In genomic region chr13:100620792-100621191, GRCh38 we compare ENCODE assay signal across 32 cellular contexts.
"Had no signal": no experiment of that assay in that cellular context is flagged by ENCODE, and none has a peak within 500 bp of the region (broad histone marks: within the 10 kb centered on the region; RNA-seq: fewer than 3 reads in every experiment).

No MANE protein-coding gene starts in this region.

- H3K9me3 Mint-ChIP-seq: central memory CD8-positive, alpha-beta T cell; effector memory CD8-positive, alpha-beta T cell had no signal

- H3K4me3 Mint-ChIP-seq: activated CD4-positive, alpha-beta memory T cell treated with anti-CD3 and anti-CD28 coated beads for 36 hours; activated CD4-positive, alpha-beta T cell treated with anti-CD3 and anti-CD28 coated beads for 36 hours; activated CD4-positive, alpha-beta T cell treated with anti-CD3 and anti-CD28 coated beads, Interleukin-2, amount 10 ng/mL, durations not matched to agents 24 days and 14 days; activated CD8-positive, alpha-beta memory T cell treated with anti-CD3 and anti-CD28 coated beads, Interleukin-2, amount 10 ng/mL, durations not matched to agents 7 days and 5 days; activated CD8-positive, alpha-beta T cell treated with anti-CD3 and anti-CD28 coated beads, Interleukin-2, amount 10 ng/mL, durations not matched to agents 7 days and 5 days; activated naive CD8-positive, alpha-beta T cell; activated T-cell treated with anti-CD3 and anti-CD28 coated beads, Interleukin-2, amount 50 U/mL, for 24 hours; activated T-helper 17 cell treated with anti-CD3 and anti-CD28 coated beads, Interleukin-2, amount 50 U/mL, for 72 hours; central memory CD8-positive, alpha-beta T cell; dendritic cell treated with granulocyte-macrophage colony-stimulating factor and Interleukin-4, amounts not matched to agents 40 ng/mL and 50 ng/mL, for 4 days; effector memory CD8-positive, alpha-beta T cell had no signal

- FAIRE-seq: astrocyte, bronchial epithelial cell, endothelial cell of umbilical vein had no signal

- H3K4me1 Mint-ChIP-seq: activated T-helper 17 cell treated with anti-CD3 and anti-CD28 coated beads, Interleukin-2, amount 50 U/mL, for 72 hours had no signal

- H3K27me3 Mint-ChIP-seq: activated CD4-positive, alpha-beta memory T cell treated with anti-CD3 and anti-CD28 coated beads for 36 hours; activated CD4-positive, alpha-beta T cell treated with anti-CD3 and anti-CD28 coated beads for 36 hours; activated CD4-positive, alpha-beta T cell treated with anti-CD3 and anti-CD28 coated beads, Interleukin-2, amount 10 ng/mL, durations not matched to agents 24 days and 14 days; activated CD8-positive, alpha-beta memory T cell treated with anti-CD3 and anti-CD28 coated beads, Interleukin-2, amount 10 ng/mL, durations not matched to agents 7 days and 5 days; activated naive CD8-positive, alpha-beta T cell; activated T-cell treated with anti-CD3 and anti-CD28 coated beads, Interleukin-2, amount 50 U/mL, for 24 hours; activated T-helper 17 cell treated with anti-CD3 and anti-CD28 coated beads, Interleukin-2, amount 50 U/mL, for 72 hours; central memory CD8-positive, alpha-beta T cell; dendritic cell treated with granulocyte-macrophage colony-stimulating factor and Interleukin-4, amounts not matched to agents 40 ng/mL and 50 ng/mL, for 4 days; effector memory CD8-positive, alpha-beta T cell had no signal

- ATAC-seq: activated CD8-positive, alpha-beta memory T cell treated with anti-CD3 and anti-CD28 coated beads, Interleukin-2, amount 10 ng/mL, durations not matched to agents 7 days and 5 days; effector memory CD8-positive, alpha-beta T cell; gastroesophageal sphincter had no signal

- H3K4me3 ChIP-seq: coronary artery, esophagus squamous epithelium, gastroesophageal sphincter had no signal

- H3K9me3 ChIP-seq: esophagus squamous epithelium, gastroesophageal sphincter had no signal

- H3K27ac Mint-ChIP-seq: activated CD4-positive, alpha-beta memory T cell treated with anti-CD3 and anti-CD28 coated beads for 36 hours; activated CD4-positive, alpha-beta T cell treated with anti-CD3 and anti-CD28 coated beads for 36 hours; activated CD8-positive, alpha-beta memory T cell treated with anti-CD3 and anti-CD28 coated beads, Interleukin-2, amount 10 ng/mL, durations not matched to agents 7 days and 5 days; activated naive CD8-positive, alpha-beta T cell; activated T-cell treated with anti-CD3 and anti-CD28 coated beads, Interleukin-2, amount 50 U/mL, for 24 hours; activated T-helper 17 cell treated with anti-CD3 and anti-CD28 coated beads, Interleukin-2, amount 50 U/mL, for 72 hours; dendritic cell treated with granulocyte-macrophage colony-stimulating factor and Interleukin-4, amounts not matched to agents 40 ng/mL and 50 ng/mL, for 4 days had no signal

- DNase-seq: activated CD4-positive, alpha-beta memory T cell treated with anti-CD3 and anti-CD28 coated beads for 36 hours; activated CD4-positive, alpha-beta T cell treated with anti-CD3 and anti-CD28 coated beads for 36 hours; activated CD4-positive, alpha-beta T cell treated with anti-CD3 and anti-CD28 coated beads, Interleukin-2, amount 10 ng/mL, durations not matched to agents 24 days and 14 days; activated CD4-positive, CD25-positive, alpha-beta regulatory T cell; activated CD4-positive, CD25-positive, alpha-beta regulatory T cell treated with anti-CD3 and anti-CD28 coated beads, Interleukin-2, amount 50 U/mL, for 72 hours; activated CD8-positive, alpha-beta memory T cell treated with anti-CD3 and anti-CD28 coated beads, Interleukin-2, amount 10 ng/mL, durations not matched to agents 7 days and 5 days; activated CD8-positive, alpha-beta memory T cell treated with anti-CD3 and anti-CD28 coated beads, Interleukin-2, amount 50 U/mL, for 4 hours; activated CD8-positive, alpha-beta T cell treated with anti-CD3 and anti-CD28 coated beads, Interleukin-2, amount 10 ng/mL, durations not matched to agents 7 days and 5 days; activated effector memory CD4-positive, alpha-beta T cell treated with Interleukin-2 at 50 U/mL for 16 hours; activated gamma-delta T cell treated with Interleukin-2 at 50 U/mL for 16 hours; activated naive CD4-positive, alpha-beta T cell treated with anti-CD3 and anti-CD28 coated beads, Interleukin-2, amount 50 U/mL, for 16 hours; activated naive CD4-positive, alpha-beta T cell treated with Interleukin-2 at 50 U/mL for 16 hours; activated T-cell treated with anti-CD3 and anti-CD28 coated beads, Interleukin-2, amount 50 U/mL, for 24 hours; amniotic stem cell; anterior cingulate cortex; brain microvascular endothelial cell; effector CD4-positive, alpha-beta T cell; effector memory CD8-positive, alpha-beta T cell; esophagus squamous epithelium; foreskin melanocyte; head of caudate nucleus; hippocampal formation; T-helper 2 cell had no signal
